In the genomic region with DNA sequence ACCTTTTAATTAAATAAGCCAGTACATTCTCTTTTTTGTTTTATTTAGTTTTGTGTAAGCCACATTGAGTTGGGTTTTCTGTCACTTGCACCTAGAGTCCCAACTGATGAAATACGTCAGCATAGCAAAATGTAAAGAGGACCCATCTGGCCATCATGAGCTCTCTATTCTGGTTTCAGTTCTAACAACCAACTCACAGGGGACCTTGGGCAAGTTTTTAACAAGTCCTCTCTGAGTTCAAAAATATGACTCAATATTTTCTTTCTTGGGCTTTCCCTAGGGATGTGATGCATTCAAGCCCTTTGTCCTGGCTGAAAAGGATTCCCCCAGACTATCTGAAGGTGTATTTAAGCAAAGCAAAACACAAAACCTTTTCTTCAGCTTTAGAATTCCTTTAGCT, we compare ENCODE assay signal across 11 cellular contexts. TPM values are rescaled to one million over a fixed set of nuclear protein-coding genes. Genes with fewer than 3 reads are reported as not detected.
DNase-seq lines count a peak whose midpoint lies in the region; ATAC-seq and TF ChIP-seq lines count a peak whose summit lies in the region.
"Had no signal": no experiment of that assay in that cellular context is flagged by ENCODE, and none has a peak within 500 bp of the region (broad histone marks: within the 10 kb centered on the region; RNA-seq: fewer than 3 reads in every experiment).

No MANE protein-coding gene starts in this region.

- no peaks in the 10 kb centered on the region for H4K20me1 ChIP-seq in OCI-LY3 (ENCODE audit: insufficient read depth, low read length)

- 88 to 98% methylated on average over 1 of the region's 1 CpG for WGBS in thyroid gland, 2 donors

- H3K4me2 ChIP-seq in OCI-LY3 (ENCODE audit: low read length): peak overlapping the region; percentile 46

- no peak overlapping the region for H3K9ac ChIP-seq in OCI-LY3 (ENCODE audit: low read length)

- TF ChIP-seq CTCF in GM13976 (IDR thresholded peaks at IDR 0.05; ENCODE audit: borderline replicate concordance, control extremely low read depth, extremely low read depth, insufficient read depth, missing control alignments): no peak
- no peak for TF ChIP-seq CTCF in OCI-LY3 (IDR thresholded peaks at IDR 0.05; ENCODE audit: low read depth, low read length)
- no peak for TF ChIP-seq CTCF in thyroid gland (IDR thresholded peaks at IDR 0.05)
- TF ChIP-seq CTCF in BE2C (IDR thresholded peaks at IDR 0.05; ENCODE audit: low read depth, low read length): no peak

- in situ Hi-C loops in GM13976 (cut with MboI; ENCODE audit: low sequenced_read_pairs, unreplicated experiment): loop anchor here (25.0 kb wide), 1 partner anchor 325 kb away; no protein-coding TSS in a partner anchor

- H3K27ac ChIP-seq in OCI-LY3 (ENCODE audit: low read length): peak overlapping the region; percentile 7; the same call in 1 of the 2 replicates
- H3K27ac ChIP-seq in thyroid gland: no peak overlapping the region

- H3K79me2 ChIP-seq in OCI-LY3 (ENCODE audit: low read length): no peaks in the 10 kb centered on the region

- no peak overlapping the region for H2AFZ ChIP-seq in OCI-LY3 (ENCODE audit: low read depth, low read length)

- H3K4me1 ChIP-seq in OCI-LY3 (ENCODE audit: low read length) (peaks cover 29% of the 10 kb centered on the region), thyroid gland (peaks cover 6 to 12% of the 10 kb centered on the region in 2 donors), BE2C (no peaks in the 10 kb centered on the region)

- intact Hi-C loops in thyroid gland (cut with DNase I): no loop called here

- H3K36me3 ChIP-seq in OCI-LY3 (replicated peaks; ENCODE audit: low read depth, low read length): no peaks in the 10 kb centered on the region
- no peaks in the 10 kb centered on the region for H3K36me3 ChIP-seq in thyroid gland
- H3K36me3 ChIP-seq in BE2C: no peaks in the 10 kb centered on the region

- H3K9me3 ChIP-seq in OCI-LY3 (ENCODE audit: insufficient read depth, low read length): no peaks in the 10 kb centered on the region
- H3K9me3 ChIP-seq in thyroid gland: no peaks in the 10 kb centered on the region
- no peaks in the 10 kb centered on the region for H3K9me3 ChIP-seq in BE2C

- H3K4me3 ChIP-seq in OCI-LY3 (ENCODE audit: low read length): no peak overlapping the region
- H3K4me3 ChIP-seq in thyroid gland (replicated peaks in 1 of 3): no peak overlapping the region
- H3K4me3 ChIP-seq in BE2C (ENCODE audit: low read depth, low read length): no peak overlapping the region

- DNase-seq in GM13976 (ENCODE audit: low spot score) (peak; percentile 31), thyroid gland (no peak), BE2C (no peak), D341Med (ENCODE audit: low spot score) (no peak), NCI-H446 (lab: John Stamatoyannopoulos, UW) (no peak)
- DNase-seq: activated CD4-positive, alpha-beta T cell treated with anti-CD3 and anti-CD28 coated beads for 4 hours; HCEC 1CT; NCI-H1092 had no signal

- H3K27me3 ChIP-seq in OCI-LY3 (ENCODE audit: low read depth, low read length): peaks cover 7% of the 10 kb centered on the region; the same call in 1 of the 2 replicates
- no peaks in the 10 kb centered on the region for H3K27me3 ChIP-seq in thyroid gland
- H3K27me3 ChIP-seq in BE2C: no peaks in the 10 kb centered on the region

- no peak for TF ChIP-seq POLR2A in thyroid gland (IDR thresholded peaks at IDR 0.05)

- peak; percentile 92 for ATAC-seq in GM19452 (IDR thresholded peaks at IDR 0.05; ENCODE audit: unreplicated experiment)
- peak; percentile 97 for ATAC-seq in HG02938 (IDR thresholded peaks at IDR 0.05; ENCODE audit: unreplicated experiment)

RNA-seq across cellular contexts. Expression of gene PLCH1, which starts 32.9 kb away (rescaled TPM):
- 10 to 100 TPM in 3 of 4 donors, 1 to 10 TPM in 1; 4.3 to 20.6 (median 14.1) TPM for total RNA-seq in thyroid gland
- not detected for polyA plus RNA-seq in BE2C (2012; ENCODE audit: insufficient read depth, insufficient read length, low read depth)
